ENCODE assay signal across 1 cellular context in the genomic region with DNA sequence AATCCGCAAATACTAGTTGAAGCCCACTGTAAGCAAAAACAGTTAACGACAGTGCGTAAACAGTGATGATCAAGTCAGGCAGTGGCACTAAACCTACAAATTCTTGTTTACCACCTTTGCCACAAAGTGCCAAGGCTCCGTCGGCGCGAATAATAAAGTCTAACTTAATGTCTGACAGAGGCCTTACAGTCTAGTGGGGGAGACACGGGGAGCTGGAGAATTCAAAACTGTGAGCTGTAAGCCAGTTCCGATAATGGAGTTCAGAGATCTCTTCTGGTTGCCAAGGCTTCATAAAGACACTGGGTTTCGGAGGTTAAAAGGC.
A peak's percentile ranks its signal among the peaks of the same experiment; 100 is the strongest.
TF ChIP-seq lines count a peak whose summit lies in the region.

No MANE protein-coding gene starts in this region.

TF ChIP-seq in K562, 482 proteins besides CTCF, POLR2A, EP300 and RAD21:
- TF ChIP-seq, protein P1, sequence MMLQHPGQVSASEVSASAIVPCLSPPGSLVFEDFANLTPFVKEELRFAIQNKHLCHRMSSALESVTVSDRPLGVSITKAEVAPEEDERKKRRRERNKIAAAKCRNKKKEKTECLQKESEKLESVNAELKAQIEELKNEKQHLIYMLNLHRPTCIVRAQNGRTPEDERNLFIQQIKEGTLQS (IDR thresholded peaks at IDR 0.05) = no peak
- TF ChIP-seq, protein P1 (CRISPR knock-in tag; conservative IDR thresholded peaks at IDR 0.05) = 0 out of 2 replicates have a peak, but pooled peaks have one; percentile 56
- no peak for TF ChIP-seq NFE2 (IDR thresholded peaks at IDR 0.05; ENCODE audit: low read depth)
- TF ChIP-seq ATF1 (CRISPR knock-in tag; IDR thresholded peaks at IDR 0.05) = no peak
- peak; percentile 84 for TF ChIP-seq ATF1 (tag; IDR thresholded peaks at IDR 0.05)
- peak in 1 of 2 experiments; percentile 6; a peak in 1 of 4 replicates for TF ChIP-seq NRF1 (conservative IDR thresholded peaks at IDR 0.05 in 1 of 2, IDR thresholded peaks at IDR 0.05 in 1 of 2)
